ENCODE assay signal across 1 cellular context in genomic region chr22:43088979-43089717, GRCh38.
A peak's percentile ranks its signal among the peaks of the same experiment; 100 is the strongest.
TF ChIP-seq lines count a peak whose summit lies in the region.

Gene TTLL1 (minus strand): TSS chr22:43089391. CDS start chr22:43075586, 13,805 bp downstream.

TF ChIP-seq in K562, 482 proteins besides CTCF, POLR2A, EP300 and RAD21 (continued from another document and continues in another):
- TF ChIP-seq PKNOX1 (IDR thresholded peaks at IDR 0.05) (no peak), POLR3A (IDR thresholded peaks at IDR 0.05; ENCODE audit: borderline replicate concordance, extremely low read depth, insufficient read depth, insufficient read length) (no peak), SRSF1 (IDR thresholded peaks at IDR 0.05; ENCODE audit: low read depth, low read length) (no peak), CBX1 (IDR thresholded peaks at IDR 0.05; ENCODE audit: low read depth) (no peak), MLLT1 (IDR thresholded peaks at IDR 0.05) (no peak), SRSF7 (optimal IDR thresholded peaks at IDR 0.05; ENCODE audit: low read depth, low read length) (no peak), ARHGAP35 (IDR thresholded peaks at IDR 0.05; ENCODE audit: partially characterized antibody) (no peak), MAFF (IDR thresholded peaks at IDR 0.05; ENCODE audit: low read length) (no peak), NFE2L1 (tag; IDR thresholded peaks at IDR 0.05; ENCODE audit: borderline replicate concordance, low read depth) (no peak), BRCA1 (IDR thresholded peaks at IDR 0.05) (no peak), BRCA1 (CRISPR knock-in tag; IDR thresholded peaks at IDR 0.05) (no peak), MTF1 (CRISPR knock-in tag; IDR thresholded peaks at IDR 0.05; ENCODE audit: borderline replicate concordance) (no peak), MYNN (IDR thresholded peaks at IDR 0.05) (no peak), MYNN (CRISPR knock-in tag; IDR thresholded peaks at IDR 0.05) (no peak), LEF1 (IDR thresholded peaks at IDR 0.05) (no peak), HNRNPUL1 (IDR thresholded peaks at IDR 0.05; ENCODE audit: low read length) (no peak), IRF2 (CRISPR knock-in tag; IDR thresholded peaks at IDR 0.05) (no peak), TAF7 (tag; IDR thresholded peaks at IDR 0.05) (no peak), TCF3 (CRISPR knock-in tag; IDR thresholded peaks at IDR 0.05) (no peak), ZNF655 (CRISPR knock-in tag; IDR thresholded peaks at IDR 0.05) (no peak), IFI16 (CRISPR knock-in tag; IDR thresholded peaks at IDR 0.05) (no peak), CXXC5 (CRISPR knock-in tag; IDR thresholded peaks at IDR 0.05) (peak; percentile 89), SP2 (IDR thresholded peaks at IDR 0.05; ENCODE audit: extremely low read depth, low read depth, low read length, poor library complexity, severe bottlenecking) (no peak), ETS2 (tag; IDR thresholded peaks at IDR 0.05; ENCODE audit: borderline replicate concordance, poor library complexity, severe bottlenecking) (no peak), RFX5 (IDR thresholded peaks at IDR 0.05; ENCODE audit: low read depth, low read length) (no peak), TAF9B (IDR thresholded peaks at IDR 0.05; ENCODE audit: partially characterized antibody) (no peak), SMARCA4 (IDR thresholded peaks at IDR 0.05) (no peak), SREBF1 (IDR thresholded peaks at IDR 0.05; ENCODE audit: borderline replicate concordance, low read depth, low read length) (peak; percentile 54; the same call in 1 of the 2 replicates), FOXM1 (IDR thresholded peaks at IDR 0.05; ENCODE audit: low read depth) (no peak), FOXM1 (CRISPR knock-in tag; IDR thresholded peaks at IDR 0.05; ENCODE audit: low read depth) (no peak), CHD1 (IDR thresholded peaks at IDR 0.05; ENCODE audit: low read length) (no peak), STAT5A (IDR thresholded peaks at IDR 0.05; ENCODE audit: borderline replicate concordance, low read length) (no peak), MECOM (CRISPR knock-in tag; IDR thresholded peaks at IDR 0.05) (no peak), HLTF (IDR thresholded peaks at IDR 0.05) (no peak), CTBP1 (IDR thresholded peaks at IDR 0.05; ENCODE audit: borderline replicate concordance) (peak; percentile 85), TAF1 (IDR thresholded peaks at IDR 0.05; ENCODE audit: control insufficient read depth, extremely low read depth, insufficient read depth, low read length, severe bottlenecking) (no peak), MXI1 (IDR thresholded peaks at IDR 0.05; ENCODE audit: low read depth, low read length) (peak; percentile 67; the same call in 1 of the 2 replicates), BCL6 (CRISPR knock-in tag; IDR thresholded peaks at IDR 0.05) (no peak), ELF2 (CRISPR knock-in tag; IDR thresholded peaks at IDR 0.05) (no peak), HDGF (IDR thresholded peaks at IDR 0.05) (no peak), ZC3H4 (CRISPR knock-in tag; IDR thresholded peaks at IDR 0.05; ENCODE audit: borderline replicate concordance) (no peak), ZNF41 (CRISPR knock-in tag; conservative IDR thresholded peaks at IDR 0.05) (no peak), CLOCK (CRISPR knock-in tag; IDR thresholded peaks at IDR 0.05; ENCODE audit: borderline replicate concordance) (no peak), ZNF551 (CRISPR knock-in tag; IDR thresholded peaks at IDR 0.05) (no peak), ZNF224 (CRISPR knock-in tag; IDR thresholded peaks at IDR 0.05) (no peak), ATF3 (IDR thresholded peaks at IDR 0.05) (peak; percentile 51; the same call in 1 of the 2 replicates), ATF3 (CRISPR knock-in tag; conservative IDR thresholded peaks at IDR 0.05) (no peak), SP1 (CRISPR knock-in tag; IDR thresholded peaks at IDR 0.05) (peak; percentile 79), ZNF830 (CRISPR knock-in tag; IDR thresholded peaks at IDR 0.05) (no peak), CBX5 (IDR thresholded peaks at IDR 0.05; ENCODE audit: borderline replicate concordance, low read depth) (no peak), PML (IDR thresholded peaks at IDR 0.05; ENCODE audit: low read length) (no peak), ZNF124 (CRISPR knock-in tag; IDR thresholded peaks at IDR 0.05) (no peak), ETS1 (conservative IDR thresholded peaks at IDR 0.05; ENCODE audit: control insufficient read depth, low read depth, low read length) (no peak), BRF1 (IDR thresholded peaks at IDR 0.05; ENCODE audit: borderline replicate concordance, extremely low read depth, insufficient read length) (no peak)
- TF ChIP-seq, protein P1, sequence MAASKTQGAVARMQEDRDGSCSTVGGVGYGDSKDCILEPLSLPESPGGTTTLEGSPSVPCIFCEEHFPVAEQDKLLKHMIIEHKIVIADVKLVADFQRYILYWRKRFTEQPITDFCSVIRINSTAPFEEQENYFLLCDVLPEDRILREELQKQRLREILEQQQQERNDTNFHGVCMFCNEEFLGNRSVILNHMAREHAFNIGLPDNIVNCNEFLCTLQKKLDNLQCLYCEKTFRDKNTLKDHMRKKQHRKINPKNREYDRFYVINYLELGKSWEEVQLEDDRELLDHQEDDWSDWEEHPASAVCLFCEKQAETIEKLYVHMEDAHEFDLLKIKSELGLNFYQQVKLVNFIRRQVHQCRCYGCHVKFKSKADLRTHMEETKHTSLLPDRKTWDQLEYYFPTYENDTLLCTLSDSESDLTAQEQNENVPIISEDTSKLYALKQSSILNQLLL (CRISPR knock-in tag; IDR thresholded peaks at IDR 0.05; ENCODE audit: borderline replicate concordance), result no peak
- TF ChIP-seq, protein P2, sequence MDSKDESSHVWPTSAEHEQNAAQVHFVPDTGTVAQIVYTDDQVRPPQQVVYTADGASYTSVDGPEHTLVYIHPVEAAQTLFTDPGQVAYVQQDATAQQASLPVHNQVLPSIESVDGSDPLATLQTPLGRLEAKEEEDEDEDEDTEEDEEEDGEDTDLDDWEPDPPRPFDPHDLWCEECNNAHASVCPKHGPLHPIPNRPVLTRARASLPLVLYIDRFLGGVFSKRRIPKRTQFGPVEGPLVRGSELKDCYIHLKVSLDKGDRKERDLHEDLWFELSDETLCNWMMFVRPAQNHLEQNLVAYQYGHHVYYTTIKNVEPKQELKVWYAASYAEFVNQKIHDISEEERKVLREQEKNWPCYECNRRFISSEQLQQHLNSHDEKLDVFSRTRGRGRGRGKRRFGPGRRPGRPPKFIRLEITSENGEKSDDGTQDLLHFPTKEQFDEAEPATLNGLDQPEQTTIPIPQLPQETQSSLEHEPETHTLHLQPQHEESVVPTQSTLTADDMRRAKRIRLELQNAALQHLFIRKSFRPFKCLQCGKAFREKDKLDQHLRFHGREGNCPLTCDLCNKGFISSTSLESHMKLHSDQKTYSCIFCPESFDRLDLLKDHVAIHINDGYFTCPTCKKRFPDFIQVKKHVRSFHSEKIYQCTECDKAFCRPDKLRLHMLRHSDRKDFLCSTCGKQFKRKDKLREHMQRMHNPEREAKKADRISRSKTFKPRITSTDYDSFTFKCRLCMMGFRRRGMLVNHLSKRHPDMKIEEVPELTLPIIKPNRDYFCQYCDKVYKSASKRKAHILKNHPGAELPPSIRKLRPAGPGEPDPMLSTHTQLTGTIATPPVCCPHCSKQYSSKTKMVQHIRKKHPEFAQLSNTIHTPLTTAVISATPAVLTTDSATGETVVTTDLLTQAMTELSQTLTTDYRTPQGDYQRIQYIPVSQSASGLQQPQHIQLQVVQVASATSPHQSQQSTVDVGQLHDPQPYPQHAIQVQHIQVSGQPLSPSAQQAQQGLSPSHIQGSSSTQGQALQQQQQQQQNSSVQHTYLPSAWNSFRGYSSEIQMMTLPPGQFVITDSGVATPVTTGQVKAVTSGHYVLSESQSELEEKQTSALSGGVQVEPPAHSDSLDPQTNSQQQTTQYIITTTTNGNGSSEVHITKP (IDR thresholded peaks at IDR 0.05; ENCODE audit: partially characterized antibody), result no peak
- TF ChIP-seq, protein P3, sequence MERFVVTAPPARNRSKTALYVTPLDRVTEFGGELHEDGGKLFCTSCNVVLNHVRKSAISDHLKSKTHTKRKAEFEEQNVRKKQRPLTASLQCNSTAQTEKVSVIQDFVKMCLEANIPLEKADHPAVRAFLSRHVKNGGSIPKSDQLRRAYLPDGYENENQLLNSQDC (CRISPR knock-in tag; IDR thresholded peaks at IDR 0.05), result no peak
- TF ChIP-seq, protein P4, sequence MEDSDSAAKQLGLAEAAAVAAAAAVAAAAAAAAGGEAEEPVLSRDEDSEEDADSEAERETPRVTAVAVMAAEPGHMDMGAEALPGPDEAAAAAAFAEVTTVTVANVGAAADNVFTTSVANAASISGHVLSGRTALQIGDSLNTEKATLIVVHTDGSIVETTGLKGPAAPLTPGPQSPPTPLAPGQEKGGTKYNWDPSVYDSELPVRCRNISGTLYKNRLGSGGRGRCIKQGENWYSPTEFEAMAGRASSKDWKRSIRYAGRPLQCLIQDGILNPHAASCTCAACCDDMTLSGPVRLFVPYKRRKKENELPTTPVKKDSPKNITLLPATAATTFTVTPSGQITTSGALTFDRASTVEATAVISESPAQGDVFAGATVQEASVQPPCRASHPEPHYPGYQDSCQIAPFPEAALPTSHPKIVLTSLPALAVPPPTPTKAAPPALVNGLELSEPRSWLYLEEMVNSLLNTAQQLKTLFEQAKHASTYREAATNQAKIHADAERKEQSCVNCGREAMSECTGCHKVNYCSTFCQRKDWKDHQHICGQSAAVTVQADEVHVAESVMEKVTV (CRISPR knock-in tag; IDR thresholded peaks at IDR 0.05), result no peak
- TF ChIP-seq, protein P5, sequence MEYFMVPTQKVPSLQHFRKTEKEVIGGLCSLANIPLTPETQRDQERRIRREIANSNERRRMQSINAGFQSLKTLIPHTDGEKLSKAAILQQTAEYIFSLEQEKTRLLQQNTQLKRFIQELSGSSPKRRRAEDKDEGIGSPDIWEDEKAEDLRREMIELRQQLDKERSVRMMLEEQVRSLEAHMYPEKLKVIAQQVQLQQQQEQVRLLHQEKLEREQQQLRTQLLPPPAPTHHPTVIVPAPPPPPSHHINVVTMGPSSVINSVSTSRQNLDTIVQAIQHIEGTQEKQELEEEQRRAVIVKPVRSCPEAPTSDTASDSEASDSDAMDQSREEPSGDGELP (CRISPR knock-in tag; IDR thresholded peaks at IDR 0.05; ENCODE audit: borderline replicate concordance), result peak; percentile 62; the same call in 1 of the 2 replicates
